ENCODE assay signal across 15 cellular contexts in the genomic region with DNA sequence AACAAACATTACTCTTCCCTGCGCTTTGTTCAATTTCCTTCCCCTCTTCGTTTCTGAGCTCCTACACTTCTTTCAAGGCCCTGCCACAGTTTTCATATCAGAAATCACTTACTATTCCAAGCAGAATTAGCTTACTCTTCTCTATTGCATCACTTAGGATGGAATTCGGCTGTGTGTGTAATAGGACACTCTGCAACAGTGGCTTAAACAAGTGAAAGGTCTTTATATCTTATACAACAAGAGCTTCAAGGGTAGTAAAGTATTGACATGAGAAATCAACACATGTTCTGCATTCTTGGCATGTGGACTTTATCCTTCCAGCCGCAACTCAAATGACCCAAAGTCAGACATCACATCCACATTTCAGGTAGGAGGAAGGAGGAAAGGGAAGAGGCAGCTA.
DNase-seq lines count a peak whose midpoint lies in the region; ATAC-seq, FAIRE-seq and TF ChIP-seq lines count a peak whose summit lies in the region.
"Had no signal": no experiment of that assay in that cellular context is flagged by ENCODE, and none has a peak within 500 bp of the region (broad histone marks: within the 10 kb centered on the region; RNA-seq: fewer than 3 reads in every experiment).

No MANE protein-coding gene starts in this region.

- H3K4me2 ChIP-seq in GM23338 (no peak overlapping the region), SU-DHL-6 (ENCODE audit: low read depth, low read length, poor library complexity, severe bottlenecking) (no peak overlapping the region), PC-3 (ENCODE audit: low read length) (no peak overlapping the region)

- CTCF ChIA-PET in PC-3 (lab: Charles Lee): no interaction called here

- no peaks in the 10 kb centered on the region for H3K9me3 Mint-ChIP-seq in GM23338

- POLR2A ChIA-PET in PC-3 (lab: Charles Lee; ENCODE audit: unreplicated experiment): no interaction called here

- no peak overlapping the region for H3K9ac ChIP-seq in SU-DHL-6 (ENCODE audit: low read length)
- no peak overlapping the region for H3K9ac ChIP-seq in PC-3 (ENCODE audit: low read length)

- no peak overlapping the region for H3K4me3 ChIP-seq in GM23338
- no peak overlapping the region for H3K4me3 ChIP-seq in SU-DHL-6 (ENCODE audit: insufficient read depth, low read length, poor library complexity, severe bottlenecking)
- H3K4me3 ChIP-seq in PC-3 (ENCODE audit: low read length): no peak overlapping the region
- H3K4me3 ChIP-seq: Peyer's patch had no signal

- intact Hi-C loops in left ventricle myocardium superior (cut with micrococcal nuclease) (no loop called here), PC-3 (cut with micrococcal nuclease) (no loop called here)

- H3K4me3 Mint-ChIP-seq in GM23338: no peak overlapping the region
- H3K4me3 Mint-ChIP-seq: CD8-positive, alpha-beta memory T cell had no signal

- no peaks in the 10 kb centered on the region for H3K9me2 ChIP-seq in GM23338 (ENCODE audit: insufficient read depth)
- no peaks in the 10 kb centered on the region for H3K9me2 ChIP-seq in SU-DHL-6 (replicated peaks; ENCODE audit: insufficient read depth, low read length)
- H3K9me2 ChIP-seq in PC-3 (replicated peaks; ENCODE audit: low read length): no peaks in the 10 kb centered on the region

- H3K27me3 ChIP-seq in GM23338 (ENCODE audit: insufficient read depth) (no peaks in the 10 kb centered on the region), SU-DHL-6 (ENCODE audit: low read length) (no peaks in the 10 kb centered on the region), PC-3 (ENCODE audit: low read length) (no peaks in the 10 kb centered on the region)
- H3K27me3 ChIP-seq: BE2C, Peyer's patch had no signal

- no peaks in the 10 kb centered on the region for H3K27me3 Mint-ChIP-seq in GM23338 (ENCODE audit: insufficient read depth, low read depth, poor library complexity)
- H3K27me3 Mint-ChIP-seq: CD8-positive, alpha-beta memory T cell had no signal

- H3F3A ChIP-seq in GM23338 (replicated peaks; ENCODE audit: low read depth) (no peaks in the 10 kb centered on the region), SU-DHL-6 (ENCODE audit: insufficient read depth) (no peaks in the 10 kb centered on the region), PC-3 (ENCODE audit: low read length, unreplicated experiment) (no peaks in the 10 kb centered on the region)

- H3K9me3 ChIP-seq in SU-DHL-6 (ENCODE audit: insufficient read depth, low read length) (no peaks in the 10 kb centered on the region), PC-3 (ENCODE audit: low read length) (no peaks in the 10 kb centered on the region)
- H3K9me3 ChIP-seq: BE2C, Peyer's patch had no signal

- H4K20me1 ChIP-seq in GM23338 (replicated peaks; ENCODE audit: insufficient read depth) (no peaks in the 10 kb centered on the region), SU-DHL-6 (ENCODE audit: low read depth, low read length) (no peaks in the 10 kb centered on the region), PC-3 (ENCODE audit: low read length) (no peaks in the 10 kb centered on the region)

- DNase-seq in GM23338 (ENCODE audit: low spot score): peak; percentile 4
- DNase-seq in left ventricle myocardium superior: no peak
- peak; percentile 1 for DNase-seq in renal cortical epithelial cell (ENCODE audit: low read depth)
- DNase-seq in GM19239 (ENCODE audit: insufficient read length, low spot score): no peak
- DNase-seq in PC-3: no peak
- DNase-seq: ACHN; BE2C; CD8-positive, alpha-beta memory T cell; H7; NCI-H146; NCI-H2081 treated with DMSO at 0.1 percent for 48 hours; Peyer's patch; SIG-M5 had no signal

- H3K4me1 ChIP-seq in GM23338 (ENCODE audit: insufficient read depth): no peaks in the 10 kb centered on the region
- H3K4me1 ChIP-seq in PC-3 (ENCODE audit: insufficient read depth, low read length): no peaks in the 10 kb centered on the region
- H3K4me1 ChIP-seq: BE2C, Peyer's patch had no signal

- no peaks in the 10 kb centered on the region for H3K36me3 Mint-ChIP-seq in GM23338 (ENCODE audit: low read depth)
- H3K36me3 Mint-ChIP-seq: CD8-positive, alpha-beta memory T cell had no signal

- H3K36me3 ChIP-seq in GM23338 (ENCODE audit: insufficient read depth) (no peaks in the 10 kb centered on the region), SU-DHL-6 (ENCODE audit: low read length) (no peaks in the 10 kb centered on the region), PC-3 (ENCODE audit: low read depth, low read length) (no peaks in the 10 kb centered on the region)
- H3K36me3 ChIP-seq: BE2C, Peyer's patch had no signal

- no TSS peak for BruUV-seq in PC-3 (replicated peaks; lab: Mats Ljungman, UMichigan)

- no peak overlapping the region for H2AFZ ChIP-seq in GM23338
- H2AFZ ChIP-seq in SU-DHL-6 (ENCODE audit: low read depth, low read length, severe bottlenecking): peak overlapping the region; percentile 66
- no peak overlapping the region for H2AFZ ChIP-seq in PC-3 (ENCODE audit: low read length)

- H3K4me1 Mint-ChIP-seq in GM23338: peaks cover 5% of the 10 kb centered on the region; the same call in 2 of the 3 replicates
- H3K4me1 Mint-ChIP-seq: CD8-positive, alpha-beta memory T cell had no signal

- TF ChIP-seq CTCF in GM23338 (conservative IDR thresholded peaks at IDR 0.05; ENCODE audit: low read depth in 2 of 2): no peak
- TF ChIP-seq CTCF in SU-DHL-6 (IDR thresholded peaks at IDR 0.05; ENCODE audit: insufficient read depth, low read length, poor library complexity, severe bottlenecking): no peak
- TF ChIP-seq CTCF in PC-3 (conservative IDR thresholded peaks at IDR 0.05; ENCODE audit: low read depth, low read length): no peak

- no peaks in the 10 kb centered on the region for H3K79me2 ChIP-seq in GM23338 (replicated peaks; ENCODE audit: insufficient read depth)
- no peaks in the 10 kb centered on the region for H3K79me2 ChIP-seq in SU-DHL-6 (ENCODE audit: insufficient read depth, low read length)
- H3K79me2 ChIP-seq in PC-3 (ENCODE audit: low read length): no peaks in the 10 kb centered on the region

- ATAC-seq in GM23338 (no peak), left ventricle myocardium superior (peak; percentile 87), GM21737 (IDR thresholded peaks at IDR 0.05; ENCODE audit: unreplicated experiment) (no peak), PC-3 (no peak)

- FAIRE-seq in GM19239 (lab: Jason Lieb, UNC): no peak

- 0 out of 2 replicates have a peak overlapping the region, but pooled peaks have one; percentile 4 for H3K27ac Mint-ChIP-seq in GM23338
- H3K27ac Mint-ChIP-seq: CD8-positive, alpha-beta memory T cell had no signal

- no peak overlapping the region for H3K27ac ChIP-seq in GM23338 (ENCODE audit: low read depth)
- H3K27ac ChIP-seq in SU-DHL-6 (ENCODE audit: low read depth, low read length): no peak overlapping the region
- H3K27ac ChIP-seq in PC-3 (ENCODE audit: low read length): no peak overlapping the region
- H3K27ac ChIP-seq: Peyer's patch had no signal

TF ChIP-seq in GM23338, 12 proteins besides CTCF, POLR2A, EP300 and RAD21 (continues in another document):
- no peak for TF ChIP-seq EZH2 (IDR thresholded peaks at IDR 0.05; ENCODE audit: low read depth, unreplicated experiment)
- no peak for TF ChIP-seq ZNF331 (CRISPR knock-in tag; IDR thresholded peaks at IDR 0.05; ENCODE audit: low read depth)
- no peak for TF ChIP-seq EZH2phosphoT487 (IDR thresholded peaks at IDR 0.05; ENCODE audit: unreplicated experiment)
- TF ChIP-seq, protein P1, sequence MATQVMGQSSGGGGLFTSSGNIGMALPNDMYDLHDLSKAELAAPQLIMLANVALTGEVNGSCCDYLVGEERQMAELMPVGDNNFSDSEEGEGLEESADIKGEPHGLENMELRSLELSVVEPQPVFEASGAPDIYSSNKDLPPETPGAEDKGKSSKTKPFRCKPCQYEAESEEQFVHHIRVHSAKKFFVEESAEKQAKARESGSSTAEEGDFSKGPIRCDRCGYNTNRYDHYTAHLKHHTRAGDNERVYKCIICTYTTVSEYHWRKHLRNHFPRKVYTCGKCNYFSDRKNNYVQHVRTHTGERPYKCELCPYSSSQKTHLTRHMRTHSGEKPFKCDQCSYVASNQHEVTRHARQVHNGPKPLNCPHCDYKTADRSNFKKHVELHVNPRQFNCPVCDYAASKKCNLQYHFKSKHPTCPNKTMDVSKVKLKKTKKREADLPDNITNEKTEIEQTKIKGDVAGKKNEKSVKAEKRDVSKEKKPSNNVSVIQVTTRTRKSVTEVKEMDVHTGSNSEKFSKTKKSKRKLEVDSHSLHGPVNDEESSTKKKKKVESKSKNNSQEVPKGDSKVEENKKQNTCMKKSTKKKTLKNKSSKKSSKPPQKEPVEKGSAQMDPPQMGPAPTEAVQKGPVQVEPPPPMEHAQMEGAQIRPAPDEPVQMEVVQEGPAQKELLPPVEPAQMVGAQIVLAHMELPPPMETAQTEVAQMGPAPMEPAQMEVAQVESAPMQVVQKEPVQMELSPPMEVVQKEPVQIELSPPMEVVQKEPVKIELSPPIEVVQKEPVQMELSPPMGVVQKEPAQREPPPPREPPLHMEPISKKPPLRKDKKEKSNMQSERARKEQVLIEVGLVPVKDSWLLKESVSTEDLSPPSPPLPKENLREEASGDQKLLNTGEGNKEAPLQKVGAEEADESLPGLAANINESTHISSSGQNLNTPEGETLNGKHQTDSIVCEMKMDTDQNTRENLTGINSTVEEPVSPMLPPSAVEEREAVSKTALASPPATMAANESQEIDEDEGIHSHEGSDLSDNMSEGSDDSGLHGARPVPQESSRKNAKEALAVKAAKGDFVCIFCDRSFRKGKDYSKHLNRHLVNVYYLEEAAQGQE (IDR thresholded peaks at IDR 0.05; ENCODE audit: unreplicated experiment): no peak
- no peak for TF ChIP-seq JUNB (IDR thresholded peaks at IDR 0.05; ENCODE audit: unreplicated experiment)
- TF ChIP-seq CREB1 (CRISPR knock-in tag; IDR thresholded peaks at IDR 0.05; ENCODE audit: low read depth): no peak
- no peak for TF ChIP-seq STAT1 (IDR thresholded peaks at IDR 0.05; ENCODE audit: unreplicated experiment)
- no peak for TF ChIP-seq NANOG (IDR thresholded peaks at IDR 0.05; ENCODE audit: borderline replicate concordance)
- no peak for TF ChIP-seq POLR2AphosphoS5 (IDR thresholded peaks at IDR 0.05; ENCODE audit: low read depth)

Comparison
In these comparisons a context has a peak if more than half of its experiments do, and no peak if none do; other contexts are left out.
1. DNase-seq: peak in GM23338 (single experiment) and renal cortical epithelial cell (single experiment); none in left ventricle myocardium superior (single experiment), GM19239 (single experiment) and PC-3 (single experiment).